17 cellular contexts compared by ENCODE assay signal in the genomic region with DNA sequence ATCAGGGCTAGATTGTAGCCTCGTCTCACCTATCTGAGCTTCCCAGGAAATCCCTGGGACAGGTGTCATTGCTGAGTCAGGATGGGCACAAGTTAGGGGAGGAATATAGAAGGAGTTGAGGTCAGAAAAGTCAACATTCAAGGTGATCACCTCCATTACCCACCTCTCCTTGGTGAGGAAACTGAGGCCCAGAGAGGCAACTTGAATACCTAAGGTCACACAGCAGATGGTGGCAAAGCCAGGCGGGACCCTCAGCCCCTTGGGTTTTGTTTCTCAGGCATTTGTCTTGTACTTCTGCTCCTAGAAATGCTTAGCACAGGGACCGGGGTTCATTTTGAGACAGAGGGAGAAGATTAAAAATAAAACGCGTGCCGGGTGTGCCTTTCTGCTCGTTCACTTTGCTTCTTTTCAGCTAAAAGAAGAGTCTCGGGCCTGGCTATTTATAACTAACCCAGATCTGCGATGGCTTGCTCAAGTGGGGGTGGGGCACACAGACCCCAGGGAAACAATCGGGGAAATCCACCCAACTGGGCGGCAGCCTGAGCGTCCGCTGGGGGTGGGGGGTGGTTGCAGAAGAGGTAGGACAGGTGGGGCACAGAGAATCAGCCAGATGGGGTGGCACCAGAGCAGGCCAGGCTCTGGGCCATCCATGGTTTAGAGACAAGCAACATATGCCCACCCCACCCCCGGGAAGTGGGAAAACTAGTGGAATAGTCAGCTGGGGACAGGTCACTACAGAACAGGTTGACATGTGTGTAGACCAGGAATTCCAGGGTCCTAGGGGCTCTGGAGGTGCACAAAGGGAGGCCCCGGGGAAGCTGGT. TPM values are rescaled to one million over a fixed set of nuclear protein-coding genes. Genes with fewer than 3 reads are reported as not detected.
DNase-seq lines count a peak whose midpoint lies in the region; ATAC-seq, FAIRE-seq and TF ChIP-seq lines count a peak whose summit lies in the region.
"Had no signal": no experiment of that assay in that cellular context is flagged by ENCODE, and none has a peak within 500 bp of the region (broad histone marks: within the 10 kb centered on the region; RNA-seq: fewer than 3 reads in every experiment).

No MANE protein-coding gene starts in this region.

- H3K27me3 Mint-ChIP-seq in glutamatergic neuron (ENCODE audit: unreplicated experiment), result peaks cover 17% of the 10 kb centered on the region

- ATAC-seq in sciatic nerve (no peak), GM18868 (IDR thresholded peaks at IDR 0.05; ENCODE audit: unreplicated experiment) (no peak)
- ATAC-seq: foreskin keratinocyte had no signal

- peak; percentile 1 for DNase-seq in GM12892 (ENCODE audit: insufficient read length)
- DNase-seq in glutamatergic neuron, result no peak
- DNase-seq in sciatic nerve (ENCODE audit: low spot score), result peak; percentile 51
- DNase-seq in ACHN, result no peak
- DNase-seq in PC-9, result no peak
- no peak for DNase-seq in NCI-H510A (lab: John Stamatoyannopoulos, UW)
- DNase-seq: CD4-positive, alpha-beta T cell; foreskin keratinocyte; mesenchymal stem cell; SHP77; stimulated activated naive CD4-positive, alpha-beta T cell; T-helper 9 cell had no signal

- no peaks in the 10 kb centered on the region for H3K36me3 ChIP-seq in SU-DHL-6 (ENCODE audit: low read length)
- no peaks in the 10 kb centered on the region for H3K36me3 ChIP-seq in PC-9 (ENCODE audit: low read depth)
- H3K36me3 ChIP-seq: HAP-1, neutrophil had no signal

- POLR2A ChIA-PET in PC-9 (lab: Charles Lee; ENCODE audit: unreplicated experiment), result no interaction called here

- BruUV-seq in PC-9 (replicated peaks; lab: Mats Ljungman, UMichigan), result no TSS peak

- in situ Hi-C loops in ACHN (cut with HindIII; ENCODE audit: low pct_ligation_motif_present, low pct_unique_long_range_greater_than_20kb, low sequenced_read_pairs), result no loop called here

- H4K20me1 ChIP-seq in SU-DHL-6 (ENCODE audit: low read depth, low read length), result no peaks in the 10 kb centered on the region
- H4K20me1 ChIP-seq in PC-9 (ENCODE audit: insufficient read depth), result no peaks in the 10 kb centered on the region; the same call in 1 of the 2 replicates

- peaks cover 4% of the 10 kb centered on the region for H3K36me3 Mint-ChIP-seq in glutamatergic neuron (ENCODE audit: unreplicated experiment)

- H3K4me2 ChIP-seq in SU-DHL-6 (ENCODE audit: low read depth, low read length, poor library complexity, severe bottlenecking) (peak overlapping the region; percentile 15), PC-9 (no peak overlapping the region)

- H3K27me3 ChIP-seq in SU-DHL-6 (ENCODE audit: low read length) (no peaks in the 10 kb centered on the region), PC-9 (ENCODE audit: insufficient read depth, low read depth) (peaks cover 53% of the 10 kb centered on the region)

- peak overlapping the region; percentile 39 for H3K27ac ChIP-seq in SU-DHL-6 (ENCODE audit: low read depth, low read length)
- H3K27ac ChIP-seq in PC-9, result no peak overlapping the region
- H3K27ac ChIP-seq: foreskin keratinocyte, neutrophil, skin epidermis had no signal

- TF ChIP-seq POLR2A in GM12892 (IDR thresholded peaks at IDR 0.05; ENCODE audit: low read depth, low read length), result no peak

- no peaks in the 10 kb centered on the region for H3K9me2 ChIP-seq in SU-DHL-6 (replicated peaks; ENCODE audit: insufficient read depth, low read length)
- H3K9me2 ChIP-seq in PC-9 (ENCODE audit: insufficient read depth), result no peaks in the 10 kb centered on the region

- H3K4me1 ChIP-seq in PC-9 (replicated peaks; ENCODE audit: insufficient read depth), result no peaks in the 10 kb centered on the region; the same call in 1 of the 2 replicates
- H3K4me1 ChIP-seq: foreskin keratinocyte had no signal

- intact Hi-C loops in sciatic nerve (cut with DNase I) (no loop called here), PC-9 (cut with micrococcal nuclease; ENCODE audit: unreplicated experiment) (no loop called here)

- H3K9ac ChIP-seq in SU-DHL-6 (ENCODE audit: low read length), result no peak overlapping the region; the same call in 1 of the 2 replicates

- FAIRE-seq in GM12892 (lab: Jason Lieb, UNC), result no peak

- CTCF ChIA-PET in PC-9 (lab: Charles Lee), result no interaction called here

- H3K79me2 ChIP-seq in SU-DHL-6 (ENCODE audit: insufficient read depth, low read length) (no peaks in the 10 kb centered on the region), PC-9 (ENCODE audit: low read depth) (no peaks in the 10 kb centered on the region)

- H3K4me1 Mint-ChIP-seq in glutamatergic neuron (ENCODE audit: low read depth, unreplicated experiment), result peaks cover 23% of the 10 kb centered on the region

- H3K9me3 ChIP-seq in SU-DHL-6 (ENCODE audit: insufficient read depth, low read length) (no peaks in the 10 kb centered on the region), PC-9 (ENCODE audit: insufficient read depth, low read depth) (no peaks in the 10 kb centered on the region)
- H3K9me3 ChIP-seq: HAP-1, neutrophil had no signal

- H3F3A ChIP-seq in SU-DHL-6 (ENCODE audit: insufficient read depth) (no peaks in the 10 kb centered on the region), PC-9 (ENCODE audit: insufficient read depth, low read depth) (no peaks in the 10 kb centered on the region)

- H2AFZ ChIP-seq in SU-DHL-6 (ENCODE audit: low read depth, low read length, severe bottlenecking) (no peak overlapping the region), PC-9 (no peak overlapping the region)

- H3K4me3 Mint-ChIP-seq in glutamatergic neuron (ENCODE audit: unreplicated experiment), result peak overlapping the region; percentile 31
- H3K4me3 Mint-ChIP-seq: CD4-positive, alpha-beta T cell had no signal

- H3K9me3 Mint-ChIP-seq in glutamatergic neuron (ENCODE audit: unreplicated experiment), result peaks cover 21% of the 10 kb centered on the region
- H3K9me3 Mint-ChIP-seq: CD4-positive, alpha-beta T cell had no signal

- TF ChIP-seq CTCF in SU-DHL-6 (IDR thresholded peaks at IDR 0.05; ENCODE audit: insufficient read depth, low read length, poor library complexity, severe bottlenecking), result no peak
- no peak for TF ChIP-seq CTCF in glutamatergic neuron (IDR thresholded peaks at IDR 0.05; ENCODE audit: partially characterized antibody, unreplicated experiment)
- no peak for TF ChIP-seq CTCF in PC-9 (conservative IDR thresholded peaks at IDR 0.05)

- H3K4me3 ChIP-seq in SU-DHL-6 (ENCODE audit: insufficient read depth, low read length, poor library complexity, severe bottlenecking) (no peak overlapping the region), PC-9 (no peak overlapping the region)
- H3K4me3 ChIP-seq: HAP-1, skin epidermis had no signal

- peak overlapping the region; percentile 10 for H3K27ac Mint-ChIP-seq in glutamatergic neuron (ENCODE audit: unreplicated experiment)
- H3K27ac Mint-ChIP-seq: CD4-positive, alpha-beta T cell had no signal

RNA-seq across cellular contexts. Expression of gene GNAZ, which starts 3.9 kb away (rescaled TPM):
- 0.06 TPM for polyA plus RNA-seq in GM12892 (2012; ENCODE audit: missing spikeins)
- 82.5 TPM for total RNA-seq in glutamatergic neuron (ENCODE audit: unreplicated experiment)
- total RNA-seq in sciatic nerve, result 22.8 TPM
- 1.2 and 1.7 TPM in 2 replicates for total RNA-seq in PC-9 (2021)

Comparison
In these comparisons a context has a peak if more than half of its experiments do, and no peak if none do; other contexts are left out.
1. DNase-seq: peak in GM12892 (single experiment) and sciatic nerve (single experiment); none in glutamatergic neuron (single experiment), ACHN (single experiment), PC-9 (0 of 2) and NCI-H510A (single experiment).